ENCODE assay signal across 9 cellular contexts in genomic region chr2:171529914-171530313, GRCh38. TPM values are rescaled to one million over a fixed set of nuclear protein-coding genes. Genes with fewer than 3 reads are reported as not detected.
DNase-seq lines count a peak whose midpoint lies in the region; ATAC-seq and TF ChIP-seq lines count a peak whose summit lies in the region.
"Had no signal": no experiment of that assay in that cellular context is flagged by ENCODE, and none has a peak within 500 bp of the region (broad histone marks: within the 10 kb centered on the region; RNA-seq: fewer than 3 reads in every experiment).

No MANE protein-coding gene starts in this region.

- no peak for DNase-seq in cardiac muscle cell (ENCODE audit: low read depth in 1 of 2, low spot score in 1 of 2)
- DNase-seq in left cardiac atrium = no peak
- peak; percentile 31 for DNase-seq in MG63
- no peak for DNase-seq in epithelial cell of esophagus (ENCODE audit: low read depth)
- DNase-seq in thyroid gland = no peak
- DNase-seq in T-cell = no peak
- DNase-seq: activated naive CD4-positive, alpha-beta T cell had no signal

- POLR2A ChIA-PET in T-cell (lab: Charles Lee) = no interaction called here

- no peaks in the 10 kb centered on the region for H3K9me3 ChIP-seq in cardiac muscle cell (ENCODE audit: low read depth)
- H3K9me3 ChIP-seq in MG63 = no peaks in the 10 kb centered on the region
- no peaks in the 10 kb centered on the region for H3K9me3 ChIP-seq in thyroid gland

- no peaks in the 10 kb centered on the region for H3K36me3 ChIP-seq in cardiac muscle cell
- peaks cover 28% of the 10 kb centered on the region for H3K36me3 ChIP-seq in MG63
- no peaks in the 10 kb centered on the region for H3K36me3 ChIP-seq in thyroid gland

- H3K9me3 Mint-ChIP-seq in T-cell = peaks cover 0 to 7% (median 4%) of the 10 kb centered on the region in 3 donors

- H3K4me3 ChIP-seq in cardiac muscle cell (no peak overlapping the region), MG63 (no peak overlapping the region), epithelial cell of esophagus (ENCODE audit: low read length) (no peak overlapping the region), thyroid gland (replicated peaks in 1 of 3) (no peak overlapping the region)

- no peak overlapping the region for H3K4me3 Mint-ChIP-seq in T-cell

- ATAC-seq in left cardiac atrium (no peak), GM21390 (IDR thresholded peaks at IDR 0.05; ENCODE audit: unreplicated experiment) (no peak), T-cell (replicated peaks in 1 of 4) (no peak), GM21619 (IDR thresholded peaks at IDR 0.05; ENCODE audit: unreplicated experiment) (no peak)

- H3K4me1 ChIP-seq in cardiac muscle cell (ENCODE audit: low read depth) = no peaks in the 10 kb centered on the region
- peaks cover 71 to 88% of the 10 kb centered on the region in 2 donors for H3K4me1 ChIP-seq in thyroid gland

- peaks cover 4% of the 10 kb centered on the region for H3K36me3 Mint-ChIP-seq in T-cell

- peaks cover 26 to 33% of the 10 kb centered on the region in 2 donors for H3K27me3 Mint-ChIP-seq in T-cell

- H3K4me1 Mint-ChIP-seq in T-cell = no peaks in the 10 kb centered on the region

- H3K27me3 ChIP-seq in cardiac muscle cell = no peaks in the 10 kb centered on the region
- no peaks in the 10 kb centered on the region for H3K27me3 ChIP-seq in MG63
- H3K27me3 ChIP-seq in thyroid gland = no peaks in the 10 kb centered on the region

- H3K27ac ChIP-seq in cardiac muscle cell = no peak overlapping the region
- H3K27ac ChIP-seq in thyroid gland = peak overlapping the region; percentile 49 to 85 (median 72)

- intact Hi-C loops in left cardiac atrium (cut with DNase I) (no loop called here), thyroid gland (cut with DNase I) (no loop called here)

- H3K27ac Mint-ChIP-seq in T-cell = no peak overlapping the region

- TF ChIP-seq POLR2A in thyroid gland (IDR thresholded peaks at IDR 0.05) = no peak

- WGBS in thyroid gland, 2 donors = 90 to 93% methylated on average over 1 of the region's 1 CpG

- TF ChIP-seq CTCF in cardiac muscle cell (IDR thresholded peaks at IDR 0.05; ENCODE audit: low read depth, low read length) (peak; percentile 47), epithelial cell of esophagus (IDR thresholded peaks at IDR 0.05; ENCODE audit: insufficient read depth, low read depth, low read length, missing control alignments) (peak; percentile 51), thyroid gland (IDR thresholded peaks at IDR 0.05) (peak in 5 of 6 experiments; percentile 28 to 46 (median 32))

- CTCF ChIA-PET in T-cell (lab: Charles Lee) = interaction anchor here in 1 of 2 donors (0.6 to 0.8 kb wide), 3 partner anchors 18 to 1910 kb away, joined by 3 to 15 read pairs (median 3); no protein-coding TSS in a partner anchor

RNA-seq across cellular contexts. Expression of gene CYBRD1, which starts 7.6 kb away (rescaled TPM):
- 0.86 and 0.95 TPM in 2 replicates for total RNA-seq in cardiac muscle cell
- polyA plus RNA-seq in cardiac muscle cell = 1.7 and 2.3 TPM in 2 replicates
- 100 to 1,000 TPM in 1 of 2 donors, 10 to 100 TPM in 1; 85.9 to 110 TPM for total RNA-seq in left cardiac atrium
- total RNA-seq in MG63 (2014; rRNA removed; shearing (Covaris generic); ENCODE audit: low replicate concordance) = 56.3 and 58.5 TPM in 2 replicates
- 100 to 1,000 TPM; 462 to 802 (median 490) TPM for total RNA-seq in thyroid gland
- total RNA-seq in T-cell = 1 to 10 TPM in 3 of 5 donors, under 1 TPM in 2; 0.23 to 1.8 (median 1.0) TPM

Comparison
In these comparisons a context has a peak if more than half of its experiments do, and no peak if none do; other contexts are left out.
1. RNA of gene CYBRD1, which starts 7.6 kb away (total RNA-seq): 462 to 802 TPM in thyroid gland, 85.9 to 110 TPM in left cardiac atrium and 56.3 to 58.5 TPM in MG63; 0.23 to 1.8 TPM in T-cell and 0.86 to 0.95 TPM in cardiac muscle cell; every median in the first group is over 10 times any median in the second.
2. Peak in every context shown above with its lines, with median percentiles within 50 percentile points of each other: CTCF ChIP-seq.